17 cellular contexts compared by ENCODE assay signal in the genomic region with DNA sequence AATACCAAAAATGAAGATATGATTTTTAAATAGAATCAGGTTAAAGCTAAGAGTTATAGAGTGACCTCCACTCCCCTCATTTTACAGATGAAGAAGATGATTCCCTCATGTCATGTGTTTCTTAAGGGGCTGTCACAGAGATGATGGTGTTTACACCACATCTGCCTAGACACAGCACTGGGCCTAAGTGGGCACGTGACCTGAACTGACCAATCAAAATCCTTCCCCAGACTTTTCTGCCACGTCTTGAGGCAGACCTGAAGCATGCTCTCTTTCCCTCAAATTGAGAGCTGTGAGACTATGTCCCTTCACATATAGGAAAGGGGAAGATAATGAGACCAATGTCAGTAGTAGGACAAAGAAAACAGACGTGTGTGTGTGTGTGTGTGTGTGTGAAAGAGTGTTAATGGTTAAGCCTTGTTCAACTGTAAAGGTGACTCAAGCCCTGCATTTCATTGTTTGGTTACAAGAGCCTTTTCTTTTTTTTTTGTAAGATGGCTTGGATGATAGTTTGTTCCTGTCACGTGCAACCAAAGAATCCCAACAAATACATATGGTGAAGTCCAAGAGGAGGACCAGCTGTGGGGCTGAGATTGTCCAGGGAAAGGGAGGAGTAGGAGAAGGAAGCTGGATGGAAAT.
DNase-seq lines count a peak whose midpoint lies in the region; ATAC-seq lines count a peak whose summit lies in the region.
"Had no signal": no experiment of that assay in that cellular context is flagged by ENCODE, and none has a peak within 500 bp of the region (broad histone marks: within the 10 kb centered on the region; RNA-seq: fewer than 3 reads in every experiment).

No MANE protein-coding gene starts in this region.

- no peak overlapping the region for H3K4me3 ChIP-seq in CD4-positive, alpha-beta memory T cell (ENCODE audit: low read length in 2 of 2)
- H3K4me3 ChIP-seq: SJSA1 had no signal

- peaks cover 11% of the 10 kb centered on the region for H3K36me3 ChIP-seq in CD4-positive, alpha-beta memory T cell (ENCODE audit: insufficient read depth, low read length)
- H3K36me3 ChIP-seq: SJSA1 had no signal

- DNase-seq in CD4-positive, alpha-beta memory T cell, result no peak
- peak; percentile 2 for DNase-seq in Caki2 (ENCODE audit: low read depth)
- no peak for DNase-seq in activated T-helper 1 cell treated with anti-CD3 and anti-CD28 coated beads, Interleukin-12 subunit alpha, Interleukin-12 subunit beta, Interleukin-2, Interleukin-4 antibody, amounts not matched to agents 30 ng/mL and 10 ng/mL and 1 ng/mL, durations not matched to agents 14 hours and 24 hours and 36 hours (ENCODE audit: low spot score)
- peak; percentile 17 for DNase-seq in iPS-NIHi7 (ENCODE audit: extremely low spot score)
- no peak for DNase-seq in stimulated activated CD4-positive, alpha-beta T cell treated with anti-CD3 and anti-CD28 coated beads, Interleukin-12 subunit alpha, Interleukin-12 subunit beta, amount 100 ng/mL, for 4 hours
- DNase-seq in NCI-H226, result no peak
- DNase-seq: COR-L47, DMS79 treated with DMSO at 0.1 percent for 48 hours, H7, NCI-H1417 treated with DMSO at 0.1 percent for 48 hours, NCI-H524 treated with DMSO at 0.1 percent for 48 hours, OCI-M1, SW 1271 had no signal

- CTCF ChIA-PET in CD4-positive, alpha-beta memory T cell (lab: Charles Lee; ENCODE audit: partially characterized antibody), result no interaction called here

- peaks cover 52 to 80% of the 10 kb centered on the region in 2 donors for H3K36me3 Mint-ChIP-seq in CD4-positive, alpha-beta memory T cell
- peaks cover 49% of the 10 kb centered on the region for H3K36me3 Mint-ChIP-seq in activated T-helper 1 cell treated with anti-CD3 and anti-CD28 coated beads, Interleukin-12 subunit alpha, Interleukin-12 subunit beta, Interleukin-2, Interleukin-4 antibody, amounts not matched to agents 30 ng/mL and 10 ng/mL and 1 ng/mL, durations not matched to agents 14 hours and 24 hours and 36 hours (ENCODE audit: low read depth)

- H3K9me3 ChIP-seq in CD4-positive, alpha-beta memory T cell (ENCODE audit: control insufficient read depth in 1 of 2, low read length in 2 of 2), result no peaks in the 10 kb centered on the region
- H3K9me3 ChIP-seq: SJSA1 had no signal

- no peaks in the 10 kb centered on the region for H3K27me3 ChIP-seq in CD4-positive, alpha-beta memory T cell (ENCODE audit: insufficient read depth, low read length)
- H3K27me3 ChIP-seq: SJSA1 had no signal

- no peak overlapping the region for H3K27ac ChIP-seq in CD4-positive, alpha-beta memory T cell (ENCODE audit: low read depth, low read length)
- H3K27ac ChIP-seq: RWPE1, SJSA1 had no signal

- peaks cover 0 to 5% (median 0%) of the 10 kb centered on the region in 8 donors for H3K9me3 Mint-ChIP-seq in CD4-positive, alpha-beta memory T cell
- no peaks in the 10 kb centered on the region for H3K9me3 Mint-ChIP-seq in activated T-helper 1 cell treated with anti-CD3 and anti-CD28 coated beads, Interleukin-12 subunit alpha, Interleukin-12 subunit beta, Interleukin-2, Interleukin-4 antibody, amounts not matched to agents 30 ng/mL and 10 ng/mL and 1 ng/mL, durations not matched to agents 14 hours and 24 hours and 36 hours

- no peaks in the 10 kb centered on the region for H3K4me1 ChIP-seq in CD4-positive, alpha-beta memory T cell (ENCODE audit: insufficient read depth, low read length)
- H3K4me1 ChIP-seq: SJSA1 had no signal

- no peaks in the 10 kb centered on the region for H3K27me3 Mint-ChIP-seq in CD4-positive, alpha-beta memory T cell
- H3K27me3 Mint-ChIP-seq in activated T-helper 1 cell treated with anti-CD3 and anti-CD28 coated beads, Interleukin-12 subunit alpha, Interleukin-12 subunit beta, Interleukin-2, Interleukin-4 antibody, amounts not matched to agents 30 ng/mL and 10 ng/mL and 1 ng/mL, durations not matched to agents 14 hours and 24 hours and 36 hours (ENCODE audit: insufficient read depth), result no peaks in the 10 kb centered on the region

- ATAC-seq in HG03460 (IDR thresholded peaks at IDR 0.05; ENCODE audit: unreplicated experiment), result no peak
- ATAC-seq in GM21447 (IDR thresholded peaks at IDR 0.05; ENCODE audit: unreplicated experiment), result no peak

- peak overlapping the region in 4 of 7 donors; percentile 37 to 82 (median 61) for H3K27ac Mint-ChIP-seq in CD4-positive, alpha-beta memory T cell
- H3K27ac Mint-ChIP-seq in activated T-helper 1 cell treated with anti-CD3 and anti-CD28 coated beads, Interleukin-12 subunit alpha, Interleukin-12 subunit beta, Interleukin-2, Interleukin-4 antibody, amounts not matched to agents 30 ng/mL and 10 ng/mL and 1 ng/mL, durations not matched to agents 14 hours and 24 hours and 36 hours, result peak overlapping the region; percentile 6

- no peak overlapping the region for H3K4me3 Mint-ChIP-seq in CD4-positive, alpha-beta memory T cell
- no peak overlapping the region for H3K4me3 Mint-ChIP-seq in activated T-helper 1 cell treated with anti-CD3 and anti-CD28 coated beads, Interleukin-12 subunit alpha, Interleukin-12 subunit beta, Interleukin-2, Interleukin-4 antibody, amounts not matched to agents 30 ng/mL and 10 ng/mL and 1 ng/mL, durations not matched to agents 14 hours and 24 hours and 36 hours

- in situ Hi-C loops in Caki2 (cut with HindIII; ENCODE audit: low pct_unique_long_range_greater_than_20kb, low sequenced_read_pairs), result no loop called here

- POLR2A ChIA-PET in CD4-positive, alpha-beta memory T cell (lab: Charles Lee; ENCODE audit: partially characterized antibody), result no interaction called here

- H3K4me1 Mint-ChIP-seq in CD4-positive, alpha-beta memory T cell, result peaks cover 11 to 18% (median 13%) of the 10 kb centered on the region in 4 donors
- H3K4me1 Mint-ChIP-seq in activated T-helper 1 cell treated with anti-CD3 and anti-CD28 coated beads, Interleukin-12 subunit alpha, Interleukin-12 subunit beta, Interleukin-2, Interleukin-4 antibody, amounts not matched to agents 30 ng/mL and 10 ng/mL and 1 ng/mL, durations not matched to agents 14 hours and 24 hours and 36 hours (ENCODE audit: low read depth), result peaks cover 21% of the 10 kb centered on the region

- intact Hi-C loops in CD4-positive, alpha-beta memory T cell (cut with micrococcal nuclease), result loop anchor here (10.0 kb wide), 1 partner anchor 288 kb away; no protein-coding TSS in a partner anchor
- intact Hi-C loops in activated T-helper 1 cell treated with anti-CD3 and anti-CD28 coated beads, Interleukin-12 subunit alpha, Interleukin-12 subunit beta, Interleukin-2, Interleukin-4 antibody, amounts not matched to agents 30 ng/mL and 10 ng/mL and 1 ng/mL, durations not matched to agents 14 hours and 24 hours and 36 hours (cut with micrococcal nuclease), result no loop called here

Comparison
In these comparisons a context has a peak if more than half of its experiments do, and no peak if none do; other contexts are left out.
1. DNase-seq: peak in Caki2 (single experiment) and iPS-NIHi7 (single experiment); none in CD4-positive, alpha-beta memory T cell (0 of 5), activated T-helper 1 cell treated with anti-CD3 and anti-CD28 coated beads, Interleukin-12 subunit alpha, Interleukin-12 subunit beta, Interleukin-2, Interleukin-4 antibody, amounts not matched to agents 30 ng/mL and 10 ng/mL and 1 ng/mL, durations not matched to agents 14 hours and 24 hours and 36 hours (single experiment), stimulated activated CD4-positive, alpha-beta T cell treated with anti-CD3 and anti-CD28 coated beads, Interleukin-12 subunit alpha, Interleukin-12 subunit beta, amount 100 ng/mL, for 4 hours (single experiment) and NCI-H226 (single experiment).